8 cellular contexts compared by ENCODE assay signal in the genomic region with DNA sequence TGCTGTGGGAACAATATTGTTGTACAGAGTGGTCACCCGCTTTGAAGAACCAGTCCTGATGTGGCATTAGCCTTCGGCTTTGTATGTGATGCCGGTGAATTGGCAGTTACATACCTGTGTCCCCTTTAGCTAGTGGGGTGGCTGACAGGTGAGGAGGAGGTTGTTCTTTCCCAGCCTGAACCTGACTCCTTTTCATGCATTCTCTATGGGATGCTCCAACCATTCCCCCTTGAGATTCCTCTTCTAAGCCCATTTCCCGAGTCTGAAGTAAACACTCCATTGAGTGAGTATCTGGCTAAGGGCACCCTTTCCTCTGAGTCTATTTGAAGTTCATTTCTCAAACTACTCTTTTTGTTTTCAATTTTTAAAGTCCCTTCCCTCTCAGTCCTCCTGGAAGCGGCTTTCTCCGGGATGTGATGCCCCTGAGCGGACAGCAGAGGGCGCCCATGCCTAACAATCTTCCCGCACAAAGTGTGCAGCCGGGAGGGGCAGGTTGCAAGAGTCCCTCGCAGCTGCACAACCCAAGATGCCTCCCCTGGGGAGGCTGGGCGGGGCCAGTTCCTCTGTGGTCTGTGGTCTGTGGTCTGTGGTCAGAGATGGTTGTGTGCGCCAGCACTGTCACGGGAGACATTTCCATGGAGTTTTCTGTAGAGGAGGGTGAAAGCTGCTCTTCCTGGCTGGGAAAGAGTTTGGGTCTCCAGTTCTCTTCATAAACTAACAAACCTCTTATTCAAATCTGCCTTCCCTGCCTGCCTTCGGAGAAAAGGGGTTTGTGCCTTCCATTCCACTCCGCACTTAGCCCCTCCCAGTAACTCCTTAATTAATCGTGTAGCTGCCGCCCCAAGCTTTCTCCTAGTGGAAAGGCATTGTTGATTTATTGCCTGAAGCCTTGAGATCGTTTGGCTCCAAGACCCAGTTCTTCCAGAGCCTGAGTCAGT. TPM values are rescaled to one million over a fixed set of nuclear protein-coding genes. Genes with fewer than 3 reads are reported as not detected.
DNase-seq lines count a peak whose midpoint lies in the region; TF ChIP-seq lines count a peak whose summit lies in the region.

No MANE protein-coding gene starts in this region.

- no peak overlapping the region for H4K91ac ChIP-seq in trophoblast cell (ENCODE audit: low read depth, low read length)

- H3K23ac ChIP-seq in trophoblast cell (ENCODE audit: low read length): no peak overlapping the region

- no peak overlapping the region for H3K14ac ChIP-seq in trophoblast cell (ENCODE audit: low read length)

- H3K18ac ChIP-seq in trophoblast cell (ENCODE audit: low read length): no peak overlapping the region

- no peak overlapping the region for H4K8ac ChIP-seq in trophoblast cell (ENCODE audit: low read depth, low read length)

- no peak overlapping the region for H2BK120ac ChIP-seq in trophoblast cell (ENCODE audit: insufficient read depth, low read length, poor library complexity)

- no peak overlapping the region for H2AK5ac ChIP-seq in trophoblast cell (ENCODE audit: low read length)

- H2BK5ac ChIP-seq in trophoblast cell (ENCODE audit: low read depth, low read length, poor library complexity): no peak overlapping the region

- H3K9ac ChIP-seq in trophoblast cell (ENCODE audit: low read length): no peak overlapping the region

- peak overlapping the region; percentile 27 for H3K4me2 ChIP-seq in trophoblast cell (ENCODE audit: low read length)

- no peaks in the 10 kb centered on the region for H3K79me2 ChIP-seq in trophoblast cell (ENCODE audit: control insufficient read depth, insufficient read depth, low read length, poor library complexity)

- no peak for TF ChIP-seq POLR2A in transverse colon (IDR thresholded peaks at IDR 0.05)

- H3K4me3 ChIP-seq in GM06990 (replicated peaks; ENCODE audit: low read depth, low read length) (no peak overlapping the region), HEK293 (ENCODE audit: low read depth, low read length) (peak overlapping the region; percentile 28), MG63 (0 out of 2 replicates have a peak overlapping the region, but pooled peaks have one; percentile 5), SJSA1 (no peak overlapping the region), trophoblast cell (ENCODE audit: low read depth, low read length) (no peak overlapping the region), transverse colon (peak overlapping the region in 1 of 4 donors; percentile 32)

- POLR2A ChIA-PET in HEK293 (lab: Yijun Ruan, JAX): interaction anchor here (1.2 to 2.2 kb wide), 3 partner anchors 16 to 205 kb away, joined by 4 to 7 read pairs (median 6); partner anchors contain the start of gene LRRC52

- no peak overlapping the region for H4K12ac ChIP-seq in trophoblast cell (ENCODE audit: low read depth, low read length)

- no peak overlapping the region for H2BK12ac ChIP-seq in trophoblast cell (ENCODE audit: low read length)

- in situ Hi-C loops in transverse colon (cut with MboI; ENCODE audit: low pct_ligation_motif_present in 1 of 4, low pct_unique_long_range_greater_than_20kb in 1 of 4, low sequenced_read_pairs in 3 of 4): loop anchor here (5.0 to 25.0 kb wide), 4 partner anchors 199 to 522 kb away; no protein-coding TSS in a partner anchor

- no peak for TF ChIP-seq EP300 in transverse colon (IDR thresholded peaks at IDR 0.05; ENCODE audit: low read depth)

- TF ChIP-seq CTCF in GM06990 (IDR thresholded peaks at IDR 0.05; ENCODE audit: insufficient read depth, low read length, poor library complexity, severe bottlenecking) (peak; percentile 96), HEK293 (tag by site-specific recombination; IDR thresholded peaks at IDR 0.05) (peak; percentile 91), transverse colon (IDR thresholded peaks at IDR 0.05) (peak; percentile 85 to 95 (median 91))

- no peak overlapping the region for H3K4ac ChIP-seq in trophoblast cell (ENCODE audit: low read depth, low read length)

- H2AFZ ChIP-seq in trophoblast cell (ENCODE audit: insufficient read depth, low read length, poor library complexity): no peak overlapping the region

- H3K4me1 ChIP-seq in HEK293 (ENCODE audit: control insufficient read depth, insufficient read depth, low read length) (no peaks in the 10 kb centered on the region), SJSA1 (replicated peaks) (peaks cover 6% of the 10 kb centered on the region), trophoblast cell (ENCODE audit: control insufficient read depth in 1 of 2, insufficient read depth in 2 of 2, low read length in 2 of 2) (peaks cover 0 to 3% of the 10 kb centered on the region in 2 experiments), transverse colon (peaks cover 0 to 9% (median 2%) of the 10 kb centered on the region in 4 donors)

- H3K36me3 ChIP-seq in GM06990 (ENCODE audit: control insufficient read depth, insufficient read depth, low read length): no peaks in the 10 kb centered on the region
- no peaks in the 10 kb centered on the region for H3K36me3 ChIP-seq in HEK293 (ENCODE audit: control insufficient read depth in 2 of 2, insufficient read depth in 1 of 2, low read length in 2 of 2)
- no peaks in the 10 kb centered on the region for H3K36me3 ChIP-seq in MG63
- H3K36me3 ChIP-seq in SJSA1: no peaks in the 10 kb centered on the region
- no peaks in the 10 kb centered on the region for H3K36me3 ChIP-seq in trophoblast cell (ENCODE audit: control insufficient read depth in 1 of 2, insufficient read depth in 2 of 2, low read length in 2 of 2)
- no peaks in the 10 kb centered on the region for H3K36me3 ChIP-seq in transverse colon

- H3K9me3 ChIP-seq in HEK293 (ENCODE audit: control insufficient read depth, insufficient read depth, low read depth, low read length) (no peaks in the 10 kb centered on the region), MG63 (no peaks in the 10 kb centered on the region), SJSA1 (replicated peaks) (no peaks in the 10 kb centered on the region), trophoblast cell (ENCODE audit: insufficient read depth, low read depth, low read length) (no peaks in the 10 kb centered on the region), transverse colon (no peaks in the 10 kb centered on the region)

- H3K27ac ChIP-seq in HEK293 (ENCODE audit: extremely low read depth, low read depth, low read length) (no peak overlapping the region), SJSA1 (no peak overlapping the region), trophoblast cell (ENCODE audit: low read depth, low read length) (no peak overlapping the region), transverse colon (no peak overlapping the region)

- H3K27me3 ChIP-seq in GM06990 (replicated peaks; ENCODE audit: control insufficient read depth, insufficient read depth, low read length) (no peaks in the 10 kb centered on the region; the same call in 1 of the 2 replicates), MG63 (peaks cover 10% of the 10 kb centered on the region; the same call in 1 of the 2 replicates), SJSA1 (replicated peaks) (peaks cover 31% of the 10 kb centered on the region), trophoblast cell (ENCODE audit: insufficient read depth, low read length) (no peaks in the 10 kb centered on the region), transverse colon (peaks cover 33% of the 10 kb centered on the region)

- CTCF ChIA-PET in HEK293 (lab: Yijun Ruan, JAX): interaction anchor here (0.6 to 6.2 kb wide), 53 partner anchors 9 to 675 kb away, joined by 3 to 108 read pairs (median 4); partner anchors contain the start of gene RXRG

- H3K79me1 ChIP-seq in trophoblast cell (ENCODE audit: low read length): no peaks in the 10 kb centered on the region

- intact Hi-C loops in transverse colon (cut with DNase I; ENCODE audit: low total_unique reads): loop anchor here (2.0 to 10.0 kb wide), 2 partner anchors 200 to 522 kb away; no protein-coding TSS in a partner anchor

- peak; percentile 85 for DNase-seq in GM06990 (ENCODE audit: extremely low read depth, insufficient read length)
- DNase-seq in MG63: peak; percentile 86
- peak; percentile 91 to 95 for DNase-seq in SJSA1 (ENCODE audit: low read depth in 1 of 2, low spot score in 2 of 2)
- peak; percentile 53 to 84 (median 68) for DNase-seq in activated naive CD4-positive, alpha-beta T cell (lab: John Stamatoyannopoulos, UW)
- peak; percentile 95 for DNase-seq in glomerular visceral epithelial cell (ENCODE audit: extremely low spot score)
- DNase-seq in trophoblast cell: peak; percentile 69 to 82
- peak; percentile 85 for DNase-seq in transverse colon

- WGBS in trophoblast cell (ENCODE audit: extremely low coverage, insufficient coverage, insufficient read length): no CpG with 5 or more reads among the region's 19 CpGs
- 22 to 26% methylated on average over 15 to 19 of the region's 19 CpGs for WGBS in transverse colon (ENCODE audit: low coverage in 1 of 2), 2 donors

TF ChIP-seq in HEK293, 187 proteins besides CTCF, POLR2A, EP300 and RAD21 (continues in another document):
- TF ChIP-seq ZNF324 (tag by site-specific recombination; IDR thresholded peaks at IDR 0.05): 0 out of 2 replicates have a peak, but pooled peaks have one; percentile 51
- TF ChIP-seq, protein P1, sequence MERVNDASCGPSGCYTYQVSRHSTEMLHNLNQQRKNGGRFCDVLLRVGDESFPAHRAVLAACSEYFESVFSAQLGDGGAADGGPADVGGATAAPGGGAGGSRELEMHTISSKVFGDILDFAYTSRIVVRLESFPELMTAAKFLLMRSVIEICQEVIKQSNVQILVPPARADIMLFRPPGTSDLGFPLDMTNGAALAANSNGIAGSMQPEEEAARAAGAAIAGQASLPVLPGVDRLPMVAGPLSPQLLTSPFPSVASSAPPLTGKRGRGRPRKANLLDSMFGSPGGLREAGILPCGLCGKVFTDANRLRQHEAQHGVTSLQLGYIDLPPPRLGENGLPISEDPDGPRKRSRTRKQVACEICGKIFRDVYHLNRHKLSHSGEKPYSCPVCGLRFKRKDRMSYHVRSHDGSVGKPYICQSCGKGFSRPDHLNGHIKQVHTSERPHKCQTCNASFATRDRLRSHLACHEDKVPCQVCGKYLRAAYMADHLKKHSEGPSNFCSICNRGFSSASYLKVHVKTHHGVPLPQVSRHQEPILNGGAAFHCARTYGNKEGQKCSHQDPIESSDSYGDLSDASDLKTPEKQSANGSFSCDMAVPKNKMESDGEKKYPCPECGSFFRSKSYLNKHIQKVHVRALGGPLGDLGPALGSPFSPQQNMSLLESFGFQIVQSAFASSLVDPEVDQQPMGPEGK (tag by site-specific recombination; IDR thresholded peaks at IDR 0.05): peak; percentile 69
- TF ChIP-seq YY2 (tag by site-specific recombination; IDR thresholded peaks at IDR 0.05): no peak
- TF ChIP-seq ZBTB17 (tag by site-specific recombination; IDR thresholded peaks at IDR 0.05): peak; percentile 82
- TF ChIP-seq ZNF600 (tag by site-specific recombination; IDR thresholded peaks at IDR 0.05): peak; percentile 85

RNA-seq across cellular contexts. Expression of gene LMX1A, which starts 36.4 kb away (rescaled TPM):
- not detected in 2 replicates for total RNA-seq in MG63 (2014; rRNA removed; shearing (Covaris generic); ENCODE audit: low replicate concordance)
- total RNA-seq in SJSA1 (2014; rRNA removed; shearing (Covaris generic)): not detected in 2 replicates
- not detected in 2 replicates for polyA plus RNA-seq in trophoblast cell (2013)
- total RNA-seq in transverse colon: under 1 TPM in 2 of 4 donors, not detected in 2; 0.41 to 0.79 TPM

RNA-seq across cellular contexts. Expression of gene RXRG, which starts 52.0 kb away (rescaled TPM):
- 0.47 TPM in 1 of 2 replicates, not detected in the other for total RNA-seq in MG63 (2014; rRNA removed; shearing (Covaris generic); ENCODE audit: low replicate concordance)
- not detected in 2 replicates for total RNA-seq in SJSA1 (2014; rRNA removed; shearing (Covaris generic))
- polyA plus RNA-seq in trophoblast cell (2013): 0.01 TPM in 1 of 2 replicates, not detected in the other
- total RNA-seq in transverse colon: under 1 TPM in 1 of 4 donors, not detected in 3; 0.96 TPM

Comparison
In these comparisons a context has a peak if more than half of its experiments do, and no peak if none do; other contexts are left out.
1. H3K4me3 ChIP-seq: peak in HEK293 (single experiment) and MG63 (single experiment); none in GM06990 (single experiment), SJSA1 (single experiment) and trophoblast cell (single experiment).
2. Peak in every context shown above with its lines, with median percentiles within 50 percentile points of each other: DNase-seq and CTCF ChIP-seq.